ENCODE assay signal across 29 cellular contexts in genomic region chr11:8564526-8564925, GRCh38. TPM values are rescaled to one million over a fixed set of nuclear protein-coding genes. Genes with fewer than 3 reads are reported as not detected.
DNase-seq lines count a peak whose midpoint lies in the region; ATAC-seq, FAIRE-seq and TF ChIP-seq lines count a peak whose summit lies in the region.
"Had no signal": no experiment of that assay in that cellular context is flagged by ENCODE, and none has a peak within 500 bp of the region (broad histone marks: within the 10 kb centered on the region; RNA-seq: fewer than 3 reads in every experiment).

No MANE protein-coding gene starts in this region.

- H4K91ac ChIP-seq in neuronal stem cell (ENCODE audit: low read depth, low read length, poor library complexity), result no peak overlapping the region

- no peaks in the 10 kb centered on the region for H3K27me3 ChIP-seq in mesendoderm (ENCODE audit: insufficient read depth, low read length, poor library complexity)
- no peaks in the 10 kb centered on the region for H3K27me3 ChIP-seq in neuronal stem cell (ENCODE audit: control insufficient read depth in 3 of 3, insufficient read depth in 3 of 3, low read depth in 1 of 3, low read length in 3 of 3)

- H3K56ac ChIP-seq in mesendoderm (ENCODE audit: low read length), result no peak overlapping the region

- H3K4me1 Mint-ChIP-seq in HFFc6 (ENCODE audit: low read depth), result peaks cover 21% of the 10 kb centered on the region
- H3K4me1 Mint-ChIP-seq: CD4-positive, alpha-beta memory T cell; T-helper 17 cell had no signal

- intact Hi-C loops in left colon (cut with DNase I, micrococcal nuclease), result loop anchor here (10.0 kb wide), 2 partner anchors 340 to 370 kb away; no protein-coding TSS in a partner anchor

- no peak overlapping the region for H3K4ac ChIP-seq in mesendoderm (ENCODE audit: low read depth, low read length)
- H3K4ac ChIP-seq in neuronal stem cell (ENCODE audit: low read length), result no peak overlapping the region

- H2BK5ac ChIP-seq in mesendoderm (ENCODE audit: low read length) (no peak overlapping the region), neuronal stem cell (ENCODE audit: low read length) (no peak overlapping the region)

- H3K79me2 ChIP-seq in mesendoderm (ENCODE audit: control insufficient read depth, insufficient read depth, low read length), result no peaks in the 10 kb centered on the region

- H2AFZ ChIP-seq in neuronal stem cell (ENCODE audit: low read length), result no peak overlapping the region

- H3K36me3 ChIP-seq in mesendoderm (ENCODE audit: control insufficient read depth, insufficient read depth, low read length) (no peaks in the 10 kb centered on the region), neuronal stem cell (replicated peaks in 1 of 2; ENCODE audit: control insufficient read depth in 2 of 2, insufficient read depth in 2 of 2, low read length in 2 of 2) (no peaks in the 10 kb centered on the region)

- H3K79me1 ChIP-seq in mesendoderm (ENCODE audit: low read length) (no peaks in the 10 kb centered on the region), neuronal stem cell (ENCODE audit: low read depth, low read length) (peaks cover 3% of the 10 kb centered on the region)

- no peak overlapping the region for H3K4me3 Mint-ChIP-seq in HFFc6
- H3K4me3 Mint-ChIP-seq: CD4-positive, alpha-beta memory T cell; T-helper 17 cell had no signal

- H3K4me2 ChIP-seq in mesendoderm (ENCODE audit: low read length) (no peak overlapping the region), neuronal stem cell (ENCODE audit: insufficient read depth, low read length, poor library complexity, severe bottlenecking) (no peak overlapping the region)

- H4K8ac ChIP-seq in mesendoderm (ENCODE audit: low read depth, low read length) (no peak overlapping the region), neuronal stem cell (ENCODE audit: low read depth, low read length) (no peak overlapping the region)

- FAIRE-seq in GM12892 (lab: Jason Lieb, UNC), result peak; percentile 48
- FAIRE-seq: GM18507, H54 had no signal

- no peak for TF ChIP-seq POLR2A in GM12892 (IDR thresholded peaks at IDR 0.05; ENCODE audit: low read depth, low read length)

- H2BK120ac ChIP-seq in mesendoderm (ENCODE audit: low read depth, low read length) (no peak overlapping the region), neuronal stem cell (ENCODE audit: low read depth, low read length) (no peak overlapping the region)

- H2AK5ac ChIP-seq in mesendoderm (ENCODE audit: low read length) (no peak overlapping the region), neuronal stem cell (ENCODE audit: low read depth, low read length) (no peak overlapping the region)

- H3K36me3 Mint-ChIP-seq in HFFc6 (ENCODE audit: low read depth), result peaks cover 5% of the 10 kb centered on the region; the same call in 1 of the 2 replicates
- H3K36me3 Mint-ChIP-seq: CD4-positive, alpha-beta memory T cell had no signal

- peak; percentile 45; the same call in 1 of the 2 replicates for TF ChIP-seq CTCF in HFFc6 (IDR thresholded peaks at IDR 0.05)

- H2BK15ac ChIP-seq in mesendoderm (replicated peaks; ENCODE audit: low read depth), result no peak overlapping the region
- no peak overlapping the region for H2BK15ac ChIP-seq in neuronal stem cell (ENCODE audit: low read length)

- H4K5ac ChIP-seq in mesendoderm (ENCODE audit: low read length), result no peak overlapping the region

- H3K27ac ChIP-seq in mesendoderm (ENCODE audit: low read depth, low read length), result no peak overlapping the region
- no peak overlapping the region for H3K27ac ChIP-seq in neuronal stem cell (replicated peaks; ENCODE audit: low read length)
- H3K27ac ChIP-seq: RWPE1 had no signal

- H3K23ac ChIP-seq in mesendoderm (ENCODE audit: low read length), result no peak overlapping the region
- no peak overlapping the region for H3K23ac ChIP-seq in neuronal stem cell (ENCODE audit: low read depth, low read length, poor library complexity)

- H3K27me3 Mint-ChIP-seq in HFFc6 (ENCODE audit: insufficient read depth), result peaks cover 11% of the 10 kb centered on the region

- no peak for ATAC-seq in left colon
- ATAC-seq: T-helper 17 cell had no signal

- peaks cover 0 to 9% of the 10 kb centered on the region in 2 donors for H3K9me3 ChIP-seq in neuronal stem cell (replicated peaks in 1 of 2; ENCODE audit: control insufficient read depth in 2 of 2, insufficient read depth in 1 of 2, low read depth in 1 of 2, low read length in 2 of 2)

- H3K4me1 ChIP-seq in mesendoderm (ENCODE audit: control insufficient read depth, low read depth, low read length) (no peaks in the 10 kb centered on the region), neuronal stem cell (ENCODE audit: control insufficient read depth in 2 of 2, insufficient read depth in 1 of 2, low read depth in 1 of 2, low read length in 2 of 2) (no peaks in the 10 kb centered on the region)
- H3K4me1 ChIP-seq: Caco-2 had no signal

- peaks cover 6% of the 10 kb centered on the region for H3K9me3 Mint-ChIP-seq in HFFc6

- H3K4me3 ChIP-seq in mesendoderm (ENCODE audit: low read length), result no peak overlapping the region
- H3K4me3 ChIP-seq in neuronal stem cell (ENCODE audit: low read length in 2 of 2), result no peak overlapping the region

- DNase-seq in GM12892 (ENCODE audit: insufficient read length) (no peak), HFFc6 (no peak), SW480 (ENCODE audit: low spot score) (peak; percentile 62), mesendoderm (peak; percentile 11), neuronal stem cell (ENCODE audit: low spot score) (no peak), NCI-H2029 treated with DMSO at 0.1 percent for 48 hours (lab: John Stamatoyannopoulos, UW) (no peak), left colon (no peak)
- DNase-seq: C1 segment of cervical spinal cord; Caco-2; CD4-positive, alpha-beta memory T cell; DMS 273 treated with DMSO at 0.1 percent for 48 hours; DMS79; EL; GDM1; KG1; NCI-H1092 treated with DMSO at 0.1 percent for 48 hours; NCI-H1436; NCI-H187; NCI-H2171 treated with DMSO at 0.1 percent for 48 hours; NCI-H345; NCI-H748 treated with DMSO at 0.1 percent for 48 hours; SHP77; SW 1271; T-helper 17 cell; T1000 had no signal

- H3K18ac ChIP-seq in mesendoderm (ENCODE audit: low read length) (no peak overlapping the region), neuronal stem cell (ENCODE audit: low read length) (no peak overlapping the region)

- H3K9ac ChIP-seq in mesendoderm (ENCODE audit: low read length) (no peak overlapping the region), neuronal stem cell (ENCODE audit: low read depth, low read length, poor library complexity) (no peak overlapping the region)

- H3K14ac ChIP-seq in neuronal stem cell (ENCODE audit: low read length), result no peak overlapping the region

- H2BK12ac ChIP-seq in neuronal stem cell (ENCODE audit: low read length), result no peak overlapping the region

- WGBS in mesendoderm (ENCODE audit: extremely low coverage, insufficient coverage, low lambda C conversion rate), result no CpG with 5 or more reads among the region's 2 CpGs
- no CpG with 5 or more reads among the region's 2 CpGs for WGBS in neuronal stem cell (ENCODE audit: extremely low coverage in 2 of 2, insufficient read length in 2 of 2, insufficient replicate concordance in 1 of 2), 2 donors

- no peak overlapping the region for H3K27ac Mint-ChIP-seq in HFFc6
- H3K27ac Mint-ChIP-seq: CD4-positive, alpha-beta memory T cell had no signal

RNA-seq across cellular contexts. Expression of gene STK33, which starts 29.5 kb away (rescaled TPM):
- 16.2 TPM for polyA plus RNA-seq in GM12892 (2012; ENCODE audit: missing spikeins)
- 1 to 10 TPM in 4 of 6 experiments, under 1 TPM in 1, not detected in 1; 0.73 to 4.0 (median 3.8) TPM for total RNA-seq in HFFc6 (2021; fragmentation: NEBNext Ultra II Directional; extraction: Animal tissue kit (Norgen Biotek cat#: 25700))
- 17.0 TPM for polyA plus RNA-seq in mesendoderm (2013, experiment 1 of 2)
- 17.3 TPM for polyA plus RNA-seq in mesendoderm (2013, experiment 2 of 2)
- polyA plus RNA-seq in neuronal stem cell (2013, experiment 1 of 2), result 35.2 TPM
- 33.3 TPM for polyA plus RNA-seq in neuronal stem cell (2013, experiment 2 of 2)
- 1 to 10 TPM; 1.2 to 3.2 TPM for total RNA-seq in left colon
- total RNA-seq: A673; CD4-positive, alpha-beta memory T cell had no signal
- polyA plus RNA-seq: CD4-positive, alpha-beta memory T cell had no signal

Comparison
In these comparisons a context has a peak if more than half of its experiments do, and no peak if none do; other contexts are left out.
1. DNase-seq: peak in SW480 (single experiment) and mesendoderm (single experiment); none in GM12892 (single experiment), HFFc6 (single experiment), neuronal stem cell (single experiment), NCI-H2029 treated with DMSO at 0.1 percent for 48 hours (single experiment) and left colon (0 of 2).